Comparison of ENCODE assay signal across 16 cellular contexts in genomic region chr1:182292193-182292741, GRCh38.
"Had no signal": no experiment of that assay in that cellular context is flagged by ENCODE, and none has a peak within 500 bp of the region (broad histone marks: within the 10 kb centered on the region; RNA-seq: fewer than 3 reads in every experiment).

No MANE protein-coding gene starts in this region.

- H3K27me3 Mint-ChIP-seq: activated T-cell treated with anti-CD3 and anti-CD28 coated beads, Interleukin-2, amount 50 U/mL, for 24 hours had no signal

- H3K4me3 ChIP-seq: sigmoid colon had no signal

- H3K36me3 Mint-ChIP-seq: memory B cell; naive thymus-derived CD8-positive, alpha-beta T cell; stimulated activated naive B cell treated with anti-CD40 and anti-IgM and Interleukin-4, amounts not matched to agents 10 μg/mL and 1 μg/mL and 100 μg/mL, for 72 hours had no signal

- H3K36me3 ChIP-seq: sigmoid colon had no signal

- DNase-seq: activated CD4-positive, alpha-beta T cell treated with anti-CD3 and anti-CD28 coated beads, Interleukin-2, amount 10 ng/mL, durations not matched to agents 7 days and 5 days; activated CD8-positive, alpha-beta T cell treated with anti-CD3 and anti-CD28 coated beads, Interleukin-2, amount 10 ng/mL, durations not matched to agents 7 days and 5 days; activated naive CD4-positive, alpha-beta T cell treated with anti-CD3 and anti-CD28 coated beads for 36 hours; activated T-cell treated with anti-CD3 and anti-CD28 coated beads, Interleukin-2, amount 50 U/mL, for 24 hours; anterior cingulate cortex; cerebellar nuclear complex; effector memory CD4-positive, alpha-beta T cell; foreskin fibroblast; kidney; left ventricle myocardium superior; naive thymus-derived CD8-positive, alpha-beta T cell; sigmoid colon; stimulated activated naive B cell treated with anti-CD40 and anti-IgM and Interleukin-4, amounts not matched to agents 10 μg/mL and 1 μg/mL and 100 μg/mL, for 72 hours had no signal

- H3K4me1 Mint-ChIP-seq: activated CD4-positive, alpha-beta T cell treated with anti-CD3 and anti-CD28 coated beads, Interleukin-2, amount 10 ng/mL, durations not matched to agents 7 days and 5 days had no signal

- H3K27ac Mint-ChIP-seq: activated CD4-positive, alpha-beta T cell treated with anti-CD3 and anti-CD28 coated beads, Interleukin-2, amount 10 ng/mL, durations not matched to agents 7 days and 5 days; activated CD8-positive, alpha-beta T cell treated with anti-CD3 and anti-CD28 coated beads, Interleukin-2, amount 10 ng/mL, durations not matched to agents 7 days and 5 days; activated naive CD4-positive, alpha-beta T cell treated with anti-CD3 and anti-CD28 coated beads for 36 hours; activated T-cell treated with anti-CD3 and anti-CD28 coated beads, Interleukin-2, amount 50 U/mL, for 24 hours; activated T-helper 2 cell treated with anti-CD3 and anti-CD28 coated beads, Interferon-gamma antibody, Interleukin-2, Interleukin-4, amounts not matched to agents 10 μg/mL and 5 μg/mL and 100 μg/mL, durations not matched to agents 14 hours and 24 hours and 36 hours; memory B cell; stimulated activated naive B cell treated with anti-CD40 and anti-IgM and Interleukin-4, amounts not matched to agents 10 μg/mL and 1 μg/mL and 100 μg/mL, for 72 hours had no signal

- H3K27me3 ChIP-seq: sigmoid colon had no signal

- ATAC-seq: activated CD4-positive, CD25-positive, alpha-beta regulatory T cell treated with anti-CD3 and anti-CD28 coated beads, Interleukin-2, amount 50 U/mL, for 24 hours; activated CD8-positive, alpha-beta T cell treated with anti-CD3 and anti-CD28 coated beads, Interleukin-2, amount 10 ng/mL, durations not matched to agents 7 days and 5 days; naive thymus-derived CD8-positive, alpha-beta T cell; stimulated activated naive B cell treated with anti-CD40 and anti-IgM and Interleukin-4, amounts not matched to agents 10 μg/mL and 1 μg/mL and 100 μg/mL, for 72 hours had no signal

- H3K9me3 Mint-ChIP-seq: activated CD4-positive, alpha-beta T cell treated with anti-CD3 and anti-CD28 coated beads, Interleukin-2, amount 10 ng/mL, durations not matched to agents 7 days and 5 days; activated naive CD4-positive, alpha-beta T cell treated with anti-CD3 and anti-CD28 coated beads for 36 hours; activated T-cell treated with anti-CD3 and anti-CD28 coated beads, Interleukin-2, amount 50 U/mL, for 24 hours; activated T-helper 2 cell treated with anti-CD3 and anti-CD28 coated beads, Interferon-gamma antibody, Interleukin-2, Interleukin-4, amounts not matched to agents 10 μg/mL and 5 μg/mL and 100 μg/mL, durations not matched to agents 14 hours and 24 hours and 36 hours; naive thymus-derived CD8-positive, alpha-beta T cell had no signal

- H3K9me3 ChIP-seq: sigmoid colon had no signal

- H3K4me3 Mint-ChIP-seq: activated CD4-positive, alpha-beta T cell treated with anti-CD3 and anti-CD28 coated beads, Interleukin-2, amount 10 ng/mL, durations not matched to agents 7 days and 5 days; activated CD8-positive, alpha-beta T cell treated with anti-CD3 and anti-CD28 coated beads, Interleukin-2, amount 10 ng/mL, durations not matched to agents 7 days and 5 days; activated naive CD4-positive, alpha-beta T cell treated with anti-CD3 and anti-CD28 coated beads for 36 hours; activated T-cell treated with anti-CD3 and anti-CD28 coated beads, Interleukin-2, amount 50 U/mL, for 24 hours; memory B cell; naive thymus-derived CD8-positive, alpha-beta T cell; stimulated activated naive B cell treated with anti-CD40 and anti-IgM and Interleukin-4, amounts not matched to agents 10 μg/mL and 1 μg/mL and 100 μg/mL, for 72 hours had no signal
